In the genomic region with DNA sequence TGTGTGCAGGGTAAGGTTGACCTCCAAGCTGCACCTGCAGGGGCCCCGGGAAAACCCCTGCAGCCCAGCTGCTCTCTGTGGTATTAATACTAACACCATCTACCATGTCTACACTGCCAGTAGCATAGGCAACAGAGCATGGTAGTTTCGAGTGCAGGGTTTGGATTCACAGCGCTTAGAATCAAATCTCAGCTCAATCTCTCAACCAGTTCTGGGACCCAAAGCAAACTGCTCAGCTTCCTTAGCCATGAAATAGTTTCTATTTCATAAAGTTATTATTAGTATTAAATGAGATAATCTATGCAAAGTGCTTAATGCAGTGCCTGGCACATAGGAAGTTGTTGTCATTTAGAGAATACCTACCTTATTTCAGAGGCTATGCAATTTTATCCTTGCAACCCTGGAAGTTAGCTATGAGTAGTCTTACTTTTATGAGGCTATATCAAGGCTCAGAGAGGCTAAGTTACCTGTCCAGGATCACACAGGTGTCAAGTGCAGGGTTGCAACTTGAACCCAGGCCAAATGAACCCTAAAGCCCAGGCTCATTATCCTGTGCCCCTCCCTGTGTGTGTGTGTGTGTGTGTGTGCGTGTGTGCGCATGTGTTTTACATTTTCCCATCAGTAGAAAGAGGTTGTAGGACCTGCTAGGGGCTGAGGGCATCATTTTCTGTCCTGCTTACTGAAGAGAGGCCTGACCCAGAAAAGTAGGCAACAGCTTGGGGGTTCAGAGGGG, we compare ENCODE assay signal across 1 cellular context.
A peak's percentile ranks its signal among the peaks of the same experiment; 100 is the strongest.
TF ChIP-seq lines count a peak whose summit lies in the region.

No MANE protein-coding gene starts in this region.

TF ChIP-seq in GM12878, 131 proteins besides CTCF, POLR2A, EP300 and RAD21 (continues in another document):
- TF ChIP-seq, protein P1, sequence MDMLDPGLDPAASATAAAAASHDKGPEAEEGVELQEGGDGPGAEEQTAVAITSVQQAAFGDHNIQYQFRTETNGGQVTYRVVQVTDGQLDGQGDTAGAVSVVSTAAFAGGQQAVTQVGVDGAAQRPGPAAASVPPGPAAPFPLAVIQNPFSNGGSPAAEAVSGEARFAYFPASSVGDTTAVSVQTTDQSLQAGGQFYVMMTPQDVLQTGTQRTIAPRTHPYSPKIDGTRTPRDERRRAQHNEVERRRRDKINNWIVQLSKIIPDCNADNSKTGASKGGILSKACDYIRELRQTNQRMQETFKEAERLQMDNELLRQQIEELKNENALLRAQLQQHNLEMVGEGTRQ (IDR thresholded peaks at IDR 0.05; ENCODE audit: borderline replicate concordance, low read depth, low read length) = no peak
- no peak for TF ChIP-seq SMC3 (IDR thresholded peaks at IDR 0.05; ENCODE audit: borderline replicate concordance, low read length)
- TF ChIP-seq SRF (IDR thresholded peaks at IDR 0.05; ENCODE audit: low read depth in 2 of 2, low read length in 2 of 2) = 0 out of 4 replicates have a peak, but pooled peaks of 1 of the 2 experiments have one; percentile 18
- TF ChIP-seq EGR1 (IDR thresholded peaks at IDR 0.05; ENCODE audit: borderline replicate concordance in 1 of 2, low read depth in 2 of 2, low read length in 2 of 2) = no peak
- peak; percentile 99 for TF ChIP-seq TCF12 (IDR thresholded peaks at IDR 0.05; ENCODE audit: low read depth, low read length)
- TF ChIP-seq CEBPB (IDR thresholded peaks at IDR 0.05; ENCODE audit: borderline replicate concordance in 1 of 2, low read depth in 2 of 2, low read length in 2 of 2) = peak in 1 of 2 experiments; percentile 82; a peak in 1 of 4 replicates
- TF ChIP-seq KDM1A (IDR thresholded peaks at IDR 0.05; ENCODE audit: borderline replicate concordance) = no peak
- TF ChIP-seq RB1 (IDR thresholded peaks at IDR 0.05; ENCODE audit: borderline replicate concordance) = no peak
- no peak for TF ChIP-seq RFX5 (IDR thresholded peaks at IDR 0.05; ENCODE audit: low read depth, low read length)
- TF ChIP-seq HDGF (IDR thresholded peaks at IDR 0.05) = no peak
- peak; percentile 92 for TF ChIP-seq ZSCAN29 (IDR thresholded peaks at IDR 0.05)
- no peak; the same call in 1 of the 2 replicates for TF ChIP-seq ZBED1 (IDR thresholded peaks at IDR 0.05; ENCODE audit: borderline replicate concordance)
- TF ChIP-seq, protein P2, sequence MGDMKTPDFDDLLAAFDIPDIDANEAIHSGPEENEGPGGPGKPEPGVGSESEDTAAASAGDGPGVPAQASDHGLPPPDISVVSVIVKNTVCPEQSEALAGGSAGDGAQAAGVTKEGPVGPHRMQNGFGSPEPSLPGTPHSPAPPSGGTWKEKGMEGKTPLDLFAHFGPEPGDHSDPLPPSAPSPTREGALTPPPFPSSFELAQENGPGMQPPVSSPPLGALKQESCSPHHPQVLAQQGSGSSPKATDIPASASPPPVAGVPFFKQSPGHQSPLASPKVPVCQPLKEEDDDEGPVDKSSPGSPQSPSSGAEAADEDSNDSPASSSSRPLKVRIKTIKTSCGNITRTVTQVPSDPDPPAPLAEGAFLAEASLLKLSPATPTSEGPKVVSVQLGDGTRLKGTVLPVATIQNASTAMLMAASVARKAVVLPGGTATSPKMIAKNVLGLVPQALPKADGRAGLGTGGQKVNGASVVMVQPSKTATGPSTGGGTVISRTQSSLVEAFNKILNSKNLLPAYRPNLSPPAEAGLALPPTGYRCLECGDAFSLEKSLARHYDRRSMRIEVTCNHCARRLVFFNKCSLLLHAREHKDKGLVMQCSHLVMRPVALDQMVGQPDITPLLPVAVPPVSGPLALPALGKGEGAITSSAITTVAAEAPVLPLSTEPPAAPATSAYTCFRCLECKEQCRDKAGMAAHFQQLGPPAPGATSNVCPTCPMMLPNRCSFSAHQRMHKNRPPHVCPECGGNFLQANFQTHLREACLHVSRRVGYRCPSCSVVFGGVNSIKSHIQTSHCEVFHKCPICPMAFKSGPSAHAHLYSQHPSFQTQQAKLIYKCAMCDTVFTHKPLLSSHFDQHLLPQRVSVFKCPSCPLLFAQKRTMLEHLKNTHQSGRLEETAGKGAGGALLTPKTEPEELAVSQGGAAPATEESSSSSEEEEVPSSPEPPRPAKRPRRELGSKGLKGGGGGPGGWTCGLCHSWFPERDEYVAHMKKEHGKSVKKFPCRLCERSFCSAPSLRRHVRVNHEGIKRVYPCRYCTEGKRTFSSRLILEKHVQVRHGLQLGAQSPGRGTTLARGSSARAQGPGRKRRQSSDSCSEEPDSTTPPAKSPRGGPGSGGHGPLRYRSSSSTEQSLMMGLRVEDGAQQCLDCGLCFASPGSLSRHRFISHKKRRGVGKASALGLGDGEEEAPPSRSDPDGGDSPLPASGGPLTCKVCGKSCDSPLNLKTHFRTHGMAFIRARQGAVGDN (IDR thresholded peaks at IDR 0.05) = no peak
- TF ChIP-seq, protein P3, sequence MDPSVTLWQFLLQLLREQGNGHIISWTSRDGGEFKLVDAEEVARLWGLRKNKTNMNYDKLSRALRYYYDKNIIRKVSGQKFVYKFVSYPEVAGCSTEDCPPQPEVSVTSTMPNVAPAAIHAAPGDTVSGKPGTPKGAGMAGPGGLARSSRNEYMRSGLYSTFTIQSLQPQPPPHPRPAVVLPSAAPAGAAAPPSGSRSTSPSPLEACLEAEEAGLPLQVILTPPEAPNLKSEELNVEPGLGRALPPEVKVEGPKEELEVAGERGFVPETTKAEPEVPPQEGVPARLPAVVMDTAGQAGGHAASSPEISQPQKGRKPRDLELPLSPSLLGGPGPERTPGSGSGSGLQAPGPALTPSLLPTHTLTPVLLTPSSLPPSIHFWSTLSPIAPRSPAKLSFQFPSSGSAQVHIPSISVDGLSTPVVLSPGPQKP (IDR thresholded peaks at IDR 0.05; ENCODE audit: low read depth, low read length) = no peak
- no peak for TF ChIP-seq SMAD1 (IDR thresholded peaks at IDR 0.05; ENCODE audit: low read depth, partially characterized antibody)
- no peak for TF ChIP-seq SPI1 (IDR thresholded peaks at IDR 0.05; ENCODE audit: borderline replicate concordance, insufficient read depth, low read depth, low read length)
- peak; percentile 38; the same call in 1 of the 2 replicates for TF ChIP-seq GABPA (IDR thresholded peaks at IDR 0.05; ENCODE audit: low read depth)
- no peak for TF ChIP-seq STAT3 (IDR thresholded peaks at IDR 0.05; ENCODE audit: low read depth, low read length)
- no peak for TF ChIP-seq ZBTB33 (IDR thresholded peaks at IDR 0.05)
- no peak for TF ChIP-seq KAT2A (conservative IDR thresholded peaks at IDR 0.05; ENCODE audit: control insufficient read depth, low read depth, low read length)
- TF ChIP-seq MTA2 (IDR thresholded peaks at IDR 0.05; ENCODE audit: low read depth) = no peak
- no peak for TF ChIP-seq ZNF274 (IDR thresholded peaks at IDR 0.05; ENCODE audit: insufficient read depth, insufficient read length)
- TF ChIP-seq HDAC6 (IDR thresholded peaks at IDR 0.05; ENCODE audit: unreplicated experiment) = no peak
- no peak for TF ChIP-seq ZNF622 (IDR thresholded peaks at IDR 0.05)
- TF ChIP-seq IRF5 (IDR thresholded peaks at IDR 0.05; ENCODE audit: borderline replicate concordance) = no peak
- no peak for TF ChIP-seq NFXL1 (IDR thresholded peaks at IDR 0.05; ENCODE audit: borderline replicate concordance)
- TF ChIP-seq YBX1 (IDR thresholded peaks at IDR 0.05) = no peak
- TF ChIP-seq, protein P4, sequence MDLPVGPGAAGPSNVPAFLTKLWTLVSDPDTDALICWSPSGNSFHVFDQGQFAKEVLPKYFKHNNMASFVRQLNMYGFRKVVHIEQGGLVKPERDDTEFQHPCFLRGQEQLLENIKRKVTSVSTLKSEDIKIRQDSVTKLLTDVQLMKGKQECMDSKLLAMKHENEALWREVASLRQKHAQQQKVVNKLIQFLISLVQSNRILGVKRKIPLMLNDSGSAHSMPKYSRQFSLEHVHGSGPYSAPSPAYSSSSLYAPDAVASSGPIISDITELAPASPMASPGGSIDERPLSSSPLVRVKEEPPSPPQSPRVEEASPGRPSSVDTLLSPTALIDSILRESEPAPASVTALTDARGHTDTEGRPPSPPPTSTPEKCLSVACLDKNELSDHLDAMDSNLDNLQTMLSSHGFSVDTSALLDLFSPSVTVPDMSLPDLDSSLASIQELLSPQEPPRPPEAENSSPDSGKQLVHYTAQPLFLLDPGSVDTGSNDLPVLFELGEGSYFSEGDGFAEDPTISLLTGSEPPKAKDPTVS (IDR thresholded peaks at IDR 0.05; ENCODE audit: low read depth, low read length) = no peak
- TF ChIP-seq SIX5 (IDR thresholded peaks at IDR 0.05; ENCODE audit: low read depth, low read length, severe bottlenecking) = no peak
- no peak for TF ChIP-seq NKRF (conservative IDR thresholded peaks at IDR 0.05)
- no peak for TF ChIP-seq MYB (IDR thresholded peaks at IDR 0.05; ENCODE audit: borderline replicate concordance, low read depth, low read length)
- TF ChIP-seq RCOR1 (conservative IDR thresholded peaks at IDR 0.05; ENCODE audit: low read depth, low read length) = no peak
- no peak for TF ChIP-seq IRF3 (IDR thresholded peaks at IDR 0.05)
- TF ChIP-seq, protein P5, sequence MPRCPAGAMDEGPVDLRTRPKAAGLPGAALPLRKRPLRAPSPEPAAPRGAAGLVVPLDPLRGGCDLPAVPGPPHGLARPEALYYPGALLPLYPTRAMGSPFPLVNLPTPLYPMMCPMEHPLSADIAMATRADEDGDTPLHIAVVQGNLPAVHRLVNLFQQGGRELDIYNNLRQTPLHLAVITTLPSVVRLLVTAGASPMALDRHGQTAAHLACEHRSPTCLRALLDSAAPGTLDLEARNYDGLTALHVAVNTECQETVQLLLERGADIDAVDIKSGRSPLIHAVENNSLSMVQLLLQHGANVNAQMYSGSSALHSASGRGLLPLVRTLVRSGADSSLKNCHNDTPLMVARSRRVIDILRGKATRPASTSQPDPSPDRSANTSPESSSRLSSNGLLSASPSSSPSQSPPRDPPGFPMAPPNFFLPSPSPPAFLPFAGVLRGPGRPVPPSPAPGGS (IDR thresholded peaks at IDR 0.05; ENCODE audit: borderline replicate concordance, insufficient read depth, low read depth, low read length, poor library complexity, severe bottlenecking) = peak; percentile 83
- no peak for TF ChIP-seq KLF5 (IDR thresholded peaks at IDR 0.05; ENCODE audit: partially characterized antibody)
- peak; percentile 95 for TF ChIP-seq NR2F1 (conservative IDR thresholded peaks at IDR 0.05)
- TF ChIP-seq ASH2L (IDR thresholded peaks at IDR 0.05; ENCODE audit: borderline replicate concordance, low read depth) = no peak; the same call in 1 of the 2 replicates
